Comparison of ENCODE assay signal across 20 cellular contexts in the genomic region with DNA sequence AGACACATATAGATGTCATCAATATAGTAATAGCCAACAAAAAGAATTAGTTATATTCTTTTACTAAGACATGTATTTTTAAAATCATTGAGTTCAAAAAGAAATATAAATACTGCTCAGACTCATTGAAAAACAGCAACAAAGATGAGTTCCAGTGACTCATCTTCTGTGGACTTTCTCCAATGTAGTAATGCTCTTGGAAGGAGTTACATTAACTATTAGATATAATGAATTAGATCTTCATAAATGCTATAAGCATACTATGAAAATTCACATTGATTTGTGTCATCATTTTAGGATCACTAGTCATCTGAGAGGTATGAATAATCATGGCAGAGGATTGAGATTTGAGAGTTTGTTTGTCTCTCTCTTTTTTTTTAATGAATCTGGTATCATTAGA.
DNase-seq lines count a peak whose midpoint lies in the region; TF ChIP-seq lines count a peak whose summit lies in the region.
"Had no signal": no experiment of that assay in that cellular context is flagged by ENCODE, and none has a peak within 500 bp of the region (broad histone marks: within the 10 kb centered on the region; RNA-seq: fewer than 3 reads in every experiment).

No MANE protein-coding gene starts in this region.

- peak; percentile 22 for DNase-seq in HS-5 (ENCODE audit: low read depth)
- peak; percentile 9 for DNase-seq in adipocyte (ENCODE audit: low read depth)
- DNase-seq in epithelial cell of esophagus (ENCODE audit: low read depth): peak; percentile 29
- DNase-seq in iris pigment epithelial cell (ENCODE audit: low read depth): peak; percentile 10
- DNase-seq in activated naive CD4-positive, alpha-beta T cell (lab: John Stamatoyannopoulos, UW): no peak
- no peak for DNase-seq in CD8-positive, alpha-beta memory T cell
- DNase-seq in HuH-7.5 (ENCODE audit: low spot score): no peak
- DNase-seq in amniotic stem cell (lab: John Stamatoyannopoulos, UW): no peak
- DNase-seq: CD4-positive, alpha-beta memory T cell; DMS 273 treated with DMSO at 0.1 percent for 48 hours; DMS53; DND-41; GDM1; GOT3; H7; HFFc6; KG1 had no signal

- no peaks in the 10 kb centered on the region for H3K4me1 Mint-ChIP-seq in CD8-positive, alpha-beta memory T cell
- H3K4me1 Mint-ChIP-seq: CD14-positive monocyte; CD4-positive, alpha-beta memory T cell had no signal

- no peaks in the 10 kb centered on the region for H3K36me3 Mint-ChIP-seq in CD8-positive, alpha-beta memory T cell
- H3K36me3 Mint-ChIP-seq: CD14-positive monocyte; CD4-positive, alpha-beta memory T cell had no signal

- no peak overlapping the region for H3K27ac Mint-ChIP-seq in CD8-positive, alpha-beta memory T cell
- H3K27ac Mint-ChIP-seq: CD14-positive monocyte; CD4-positive, alpha-beta memory T cell; HFFc6 had no signal

- no peak for TF ChIP-seq CTCF in epithelial cell of esophagus (IDR thresholded peaks at IDR 0.05; ENCODE audit: insufficient read depth, low read depth, low read length, missing control alignments)

- H3K9me3 ChIP-seq in adipocyte (ENCODE audit: control insufficient read depth, low read length): no peaks in the 10 kb centered on the region
- no peaks in the 10 kb centered on the region for H3K9me3 ChIP-seq in CD8-positive, alpha-beta memory T cell (ENCODE audit: low read length)
- H3K9me3 ChIP-seq: BLaER1 had no signal

- H3K27ac ChIP-seq in CD8-positive, alpha-beta memory T cell (ENCODE audit: low read depth, low read length): no peak overlapping the region
- H3K27ac ChIP-seq: BLaER1, HL-60 had no signal

- POLR2A ChIA-PET in CD8-positive, alpha-beta memory T cell (lab: Charles Lee): no interaction called here

- CTCF ChIA-PET in CD8-positive, alpha-beta memory T cell (lab: Charles Lee): no interaction called here

- H3K27me3 Mint-ChIP-seq in CD8-positive, alpha-beta memory T cell: no peaks in the 10 kb centered on the region
- H3K27me3 Mint-ChIP-seq: CD4-positive, alpha-beta memory T cell had no signal

- H3K36me3 ChIP-seq in adipocyte (ENCODE audit: control insufficient read depth, insufficient read depth, low read length, severe bottlenecking): no peaks in the 10 kb centered on the region
- H3K36me3 ChIP-seq in CD8-positive, alpha-beta memory T cell (ENCODE audit: insufficient read depth, low read length): no peaks in the 10 kb centered on the region
- H3K36me3 ChIP-seq: BLaER1 had no signal

- H3K4me3 Mint-ChIP-seq in CD8-positive, alpha-beta memory T cell: no peak overlapping the region
- H3K4me3 Mint-ChIP-seq: CD14-positive monocyte; CD4-positive, alpha-beta memory T cell; HFFc6 had no signal

- H3K4me3 ChIP-seq in adipocyte (ENCODE audit: low read length): no peak overlapping the region
- H3K4me3 ChIP-seq in epithelial cell of esophagus (ENCODE audit: low read length): no peak overlapping the region
- H3K4me3 ChIP-seq in CD8-positive, alpha-beta memory T cell (ENCODE audit: low read length): no peak overlapping the region
- H3K4me3 ChIP-seq: BLaER1 had no signal

- H3K27me3 ChIP-seq in adipocyte (replicated peaks; ENCODE audit: control insufficient read depth, insufficient read depth, low read length): no peaks in the 10 kb centered on the region
- H3K27me3 ChIP-seq in CD8-positive, alpha-beta memory T cell (ENCODE audit: insufficient read depth, low read length, poor library complexity, severe bottlenecking): no peaks in the 10 kb centered on the region
- H3K27me3 ChIP-seq: BLaER1 had no signal

- peaks cover 3 to 20% (median 16%) of the 10 kb centered on the region in 5 donors for H3K9me3 Mint-ChIP-seq in CD8-positive, alpha-beta memory T cell

- no peak overlapping the region for H3K9ac ChIP-seq in adipocyte (ENCODE audit: low read length)
- H3K9ac ChIP-seq: BLaER1 had no signal

- no peaks in the 10 kb centered on the region for H3K4me1 ChIP-seq in adipocyte (ENCODE audit: control insufficient read depth, insufficient read depth, low read length)
- H3K4me1 ChIP-seq in CD8-positive, alpha-beta memory T cell (ENCODE audit: insufficient read depth, low read length): no peaks in the 10 kb centered on the region
- H3K4me1 ChIP-seq: BLaER1 had no signal

Comparison
In these comparisons a context has a peak if more than half of its experiments do, and no peak if none do; other contexts are left out.
1. DNase-seq: peak in HS-5 (single experiment), adipocyte (single experiment), epithelial cell of esophagus (single experiment) and iris pigment epithelial cell (single experiment); none in activated naive CD4-positive, alpha-beta T cell (0 of 4), CD8-positive, alpha-beta memory T cell (0 of 5), HuH-7.5 (single experiment) and amniotic stem cell (single experiment).